Comparison of ENCODE assay signal across 8 cellular contexts in the genomic region with DNA sequence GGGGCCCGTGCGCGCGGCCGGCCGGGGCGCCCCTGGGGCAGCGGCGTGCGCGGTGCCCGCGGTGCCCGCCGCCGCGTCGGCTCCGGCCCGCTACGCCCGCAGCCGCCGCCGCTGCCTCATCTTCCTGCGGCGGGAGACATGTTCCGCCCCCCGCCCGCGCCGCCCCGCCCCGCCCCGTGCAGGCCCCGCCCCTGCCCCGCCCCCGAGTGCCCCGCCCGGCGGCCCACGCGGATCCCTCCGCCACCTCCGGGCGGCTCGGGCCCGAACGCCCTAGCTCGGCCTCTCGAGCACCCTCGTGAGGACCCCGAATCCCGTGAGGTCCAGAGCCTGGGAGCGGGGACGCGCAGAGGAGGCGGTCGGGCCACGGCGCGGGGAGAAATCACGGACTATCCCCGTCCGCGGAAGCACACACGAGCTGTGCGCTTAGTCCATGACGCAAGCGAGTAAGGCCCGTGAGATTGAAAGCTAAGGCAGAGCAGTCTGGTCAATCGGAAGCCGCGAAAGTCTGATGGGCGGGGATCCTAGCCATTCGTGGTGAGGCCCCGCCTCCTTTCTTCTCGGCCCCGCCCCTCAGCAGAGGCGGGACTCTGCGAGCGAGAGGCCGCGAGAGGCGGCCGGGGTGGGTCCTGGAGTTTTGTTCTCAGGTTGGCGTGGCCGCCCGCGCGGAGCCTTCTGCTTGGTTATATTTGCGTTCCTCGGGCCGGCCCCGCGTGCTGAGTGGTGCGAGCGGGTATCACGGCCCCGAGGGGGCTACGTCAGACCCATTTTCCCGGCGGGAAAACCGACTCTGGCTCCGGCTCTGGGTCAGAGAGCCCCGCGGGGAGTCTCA.
DNase-seq lines count a peak whose midpoint lies in the region; ATAC-seq and TF ChIP-seq lines count a peak whose summit lies in the region.

A gene (minus strand): TSS at position 145 of the 829 bp plus-strand sequence. CDS start 2,367 bp downstream, outside the sequence.

- DNase-seq in AG09319 (ENCODE audit: extremely low read depth, low read depth), result peak; percentile 99
- peak; percentile 98 for DNase-seq in NCI-H446 treated with DMSO at 0.1 percent for 48 hours (lab: John Stamatoyannopoulos, UW)
- peak; percentile 98 for DNase-seq in cerebellar cortex (ENCODE audit: low spot score)
- peak; percentile 98 for DNase-seq in iris pigment epithelial cell (ENCODE audit: low read depth)
- peak; percentile 94 to 97 for DNase-seq in stimulated activated CD4-positive, alpha-beta T cell treated with anti-CD3 and anti-CD28 coated beads, Interleukin-12 subunit alpha, Interleukin-12 subunit beta, amount 100 ng/mL, for 24 hours (ENCODE audit: low read depth in 2 of 2)

- no peak for TF ChIP-seq CTCF in AG09319 (IDR thresholded peaks at IDR 0.05; ENCODE audit: low read depth, low read length)

- peak; percentile 63 for ATAC-seq in GM19035 (IDR thresholded peaks at IDR 0.05; ENCODE audit: unreplicated experiment)
- ATAC-seq in HG03354 (IDR thresholded peaks at IDR 0.05; ENCODE audit: poor library complexity, severe bottlenecking, unreplicated experiment), result peak; percentile 71
- ATAC-seq in activated CD4-positive, CD25-positive, alpha-beta regulatory T cell treated with anti-CD3 and anti-CD28 coated beads, Interleukin-2, amount 50 U/mL, for 24 hours, result peak; percentile 91 to 92

Comparison
In these comparisons a context has a peak if more than half of its experiments do, and no peak if none do; other contexts are left out.
1. Peak in every context shown above with its lines: DNase-seq and ATAC-seq.